8 cellular contexts compared by ENCODE assay signal in the genomic region with DNA sequence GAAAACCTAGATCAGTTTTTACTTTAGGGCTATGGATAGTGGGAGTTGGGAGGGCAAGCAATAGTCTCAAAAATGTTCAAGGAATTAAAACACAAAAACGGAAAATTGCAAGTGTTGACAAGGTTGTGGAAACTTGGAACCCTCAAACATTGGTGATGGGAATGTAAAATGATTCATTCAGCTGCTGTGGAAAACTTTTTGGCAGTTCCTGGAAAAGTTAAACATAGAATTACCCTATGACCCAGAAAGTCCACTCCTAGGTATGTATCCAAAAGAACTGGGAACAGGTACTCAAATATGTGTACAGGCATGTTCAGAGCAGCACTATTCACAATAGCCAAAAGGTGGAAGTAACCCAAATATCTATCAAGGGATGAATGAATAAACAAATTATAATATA. TPM values are rescaled to one million over a fixed set of nuclear protein-coding genes. Genes with fewer than 3 reads are reported as not detected.
DNase-seq lines count a peak whose midpoint lies in the region; ATAC-seq, FAIRE-seq and TF ChIP-seq lines count a peak whose summit lies in the region.

No MANE protein-coding gene starts in this region.

- peak overlapping the region; percentile 73 for H3K4me2 ChIP-seq in GM23248 (ENCODE audit: unreplicated experiment)
- no peak overlapping the region for H3K4me2 ChIP-seq in parathyroid adenoma (ENCODE audit: low read length)

- TF ChIP-seq CTCF in parathyroid adenoma (IDR thresholded peaks at IDR 0.05) (no peak), GM10248 (IDR thresholded peaks at IDR 0.05; ENCODE audit: control extremely low read depth, extremely low read depth, low read depth, missing control alignments) (no peak)

- H3K36me3 ChIP-seq in GM23248 (ENCODE audit: low read depth), result no peaks in the 10 kb centered on the region
- H3K36me3 ChIP-seq in SJSA1, result peaks cover 10% of the 10 kb centered on the region
- no peaks in the 10 kb centered on the region for H3K36me3 ChIP-seq in parathyroid adenoma (ENCODE audit: control insufficient read depth, insufficient read depth, low read length)
- no peaks in the 10 kb centered on the region for H3K36me3 ChIP-seq in small intestine (ENCODE audit: control insufficient read depth in 2 of 2, insufficient read depth in 2 of 2, low read length in 2 of 2)

- peak overlapping the region; percentile 74 for H2AFZ ChIP-seq in GM23248
- peak overlapping the region; percentile 79 for H2AFZ ChIP-seq in parathyroid adenoma

- CTCF ChIA-PET in GM10248 (lab: Yijun Ruan, JAX), result interaction anchor here (1.0 to 2.6 kb wide), 4 partner anchors 9 to 1194 kb away, joined by 3 to 18 read pairs (median 4); a partner anchor contains a TSS

- POLR2A ChIA-PET in GM10248 (lab: Yijun Ruan, JAX), result no interaction called here

- H3K9ac ChIP-seq in GM23248 (peak overlapping the region; percentile 85), parathyroid adenoma (no peak overlapping the region)

- ATAC-seq in esophagus mucosa (peak; percentile 52), GM21786 (IDR thresholded peaks at IDR 0.05; ENCODE audit: unreplicated experiment) (no peak)

- H3K27ac ChIP-seq in GM23248 (peak overlapping the region; percentile 88), SJSA1 (peak overlapping the region; percentile 83), parathyroid adenoma (no peak overlapping the region), small intestine (ENCODE audit: low read depth in 1 of 2, low read length in 1 of 2) (no peak overlapping the region)

- FAIRE-seq in small intestine (lab: Jason Lieb, UNC), result no peak

- H3K79me2 ChIP-seq in GM23248 (ENCODE audit: insufficient read depth) (peaks cover 28% of the 10 kb centered on the region), parathyroid adenoma (no peaks in the 10 kb centered on the region)

- whole genome bisulfite sequencing in GM23248 (ENCODE audit: low coverage in 1 of 2, low lambda C conversion rate in 2 of 2, missing lambda C conversion rate in 2 of 2), 2 experiments, result 0% methylated on average over 1 of the region's 1 CpG
- WGBS in small intestine, 3 donors, result 47 to 57% (median 57%) methylated on average over 1 of the region's 1 CpG

- DNase-seq in GM23248 (peak; percentile 23), SJSA1 (ENCODE audit: low read depth in 1 of 2, low spot score in 2 of 2) (no peak), HUDEP-2 (lab: John Stamatoyannopoulos, UW; ENCODE audit: unreplicated experiment in 76 of 76) (no peak), GM10248 (ENCODE audit: extremely low spot score) (no peak), small intestine (no peak)

- peaks cover 43% of the 10 kb centered on the region for H3F3A ChIP-seq in GM23248 (ENCODE audit: insufficient read depth)

- no peaks in the 10 kb centered on the region for H4K20me1 ChIP-seq in GM23248 (ENCODE audit: insufficient read depth)

- in situ Hi-C loops in GM23248 (cut with MboI), result no loop called here

- H3K4me1 ChIP-seq in GM23248 (ENCODE audit: insufficient read depth), result peaks cover 33% of the 10 kb centered on the region
- peaks cover 32% of the 10 kb centered on the region for H3K4me1 ChIP-seq in SJSA1 (replicated peaks)
- peaks cover 3% of the 10 kb centered on the region for H3K4me1 ChIP-seq in parathyroid adenoma
- H3K4me1 ChIP-seq in small intestine (ENCODE audit: control insufficient read depth in 2 of 2, insufficient read depth in 1 of 2, low read depth in 1 of 2, low read length in 1 of 2), result peaks cover 0 to 8% of the 10 kb centered on the region in 2 donors

- H3K9me3 ChIP-seq in GM23248 (ENCODE audit: low read depth), result no peaks in the 10 kb centered on the region
- H3K9me3 ChIP-seq in SJSA1 (replicated peaks), result no peaks in the 10 kb centered on the region
- H3K9me3 ChIP-seq in parathyroid adenoma (ENCODE audit: control insufficient read depth, low read length), result no peaks in the 10 kb centered on the region
- no peaks in the 10 kb centered on the region for H3K9me3 ChIP-seq in small intestine (ENCODE audit: control insufficient read depth, low read depth)

- H3K27me3 ChIP-seq in GM23248 (replicated peaks; ENCODE audit: insufficient read depth), result no peaks in the 10 kb centered on the region
- H3K27me3 ChIP-seq in SJSA1 (replicated peaks), result no peaks in the 10 kb centered on the region
- H3K27me3 ChIP-seq in parathyroid adenoma (ENCODE audit: control insufficient read depth, insufficient read depth, low read length), result no peaks in the 10 kb centered on the region
- H3K27me3 ChIP-seq in small intestine (ENCODE audit: control insufficient read depth in 2 of 2, insufficient read depth in 2 of 2, low read length in 2 of 2), result no peaks in the 10 kb centered on the region

- no peaks in the 10 kb centered on the region for H3K9me2 ChIP-seq in GM23248 (ENCODE audit: insufficient read depth)

- H3K4me3 ChIP-seq in GM23248 (peak overlapping the region; percentile 78), SJSA1 (no peak overlapping the region), parathyroid adenoma (ENCODE audit: low read depth, low read length) (no peak overlapping the region), small intestine (ENCODE audit: low read depth in 1 of 2, low read length in 2 of 2) (no peak overlapping the region)

RNA-seq across cellular contexts. Expression of a gene that starts 1.2 kb away (rescaled TPM):
- total RNA-seq in GM23248 (2014; rRNA removed; shearing (Covaris generic)), result 48.6 and 59.3 TPM in 2 replicates
- 27.6 and 27.8 TPM in 2 replicates for polyA plus RNA-seq in GM23248 (2016; fragmentation: Nextera tagmentation; extraction: Ambion mirVana)
- 73.3 and 79.4 TPM in 2 replicates for total RNA-seq in SJSA1 (2014; rRNA removed; shearing (Covaris generic))
- 10.3 TPM for total RNA-seq in esophagus mucosa
- 10 to 100 TPM in 1 of 3 donors, 1 to 10 TPM in 2; 6.5 to 10.6 (median 6.9) TPM for polyA plus RNA-seq in small intestine

RNA-seq across cellular contexts. Expression of a gene that starts 47.2 kb away (rescaled TPM):
- 0.43 and 4.4 TPM in 2 replicates for total RNA-seq in GM23248 (2014; rRNA removed; shearing (Covaris generic))
- 0.34 and 0.68 TPM in 2 replicates for polyA plus RNA-seq in GM23248 (2016; fragmentation: Nextera tagmentation; extraction: Ambion mirVana)
- 1.3 and 9.3 TPM in 2 replicates for total RNA-seq in SJSA1 (2014; rRNA removed; shearing (Covaris generic))
- not detected for total RNA-seq in esophagus mucosa
- polyA plus RNA-seq in small intestine, result under 1 TPM in 1 of 3 donors, not detected in 2; 0.30 TPM

Comparison
In these comparisons a context has a peak if more than half of its experiments do, and no peak if none do; other contexts are left out.
1. H3K27ac ChIP-seq: peak in GM23248 (single experiment) and SJSA1 (single experiment); none in parathyroid adenoma (single experiment) and small intestine (0 of 2).